ENCODE assay signal across 10 cellular contexts in genomic region chr1:167697667-167698141, GRCh38. TPM values are rescaled to one million over a fixed set of nuclear protein-coding genes. Genes with fewer than 3 reads are reported as not detected.
A peak's percentile ranks its signal among the peaks of the same experiment; 100 is the strongest.
DNase-seq lines count a peak whose midpoint lies in the region; ATAC-seq and TF ChIP-seq lines count a peak whose summit lies in the region.
"Had no signal": no experiment of that assay in that cellular context is flagged by ENCODE, and none has a peak within 500 bp of the region (broad histone marks: within the 10 kb centered on the region; RNA-seq: fewer than 3 reads in every experiment).

No MANE protein-coding gene starts in this region.

- H3K27ac ChIP-seq in naive thymus-derived CD4-positive, alpha-beta T cell (ENCODE audit: low read depth, low read length), result no peak overlapping the region
- no peak overlapping the region for H3K27ac ChIP-seq in foreskin keratinocyte

- no peaks in the 10 kb centered on the region for H3K27me3 ChIP-seq in naive thymus-derived CD4-positive, alpha-beta T cell (ENCODE audit: control insufficient read depth in 2 of 2, insufficient read depth in 2 of 2, low read length in 2 of 2)
- H3K27me3 ChIP-seq in foreskin keratinocyte, result peaks cover 9% of the 10 kb centered on the region

- TF ChIP-seq CTCF in endothelial cell (IDR thresholded peaks at IDR 0.05; ENCODE audit: unreplicated experiment) (no peak), foreskin keratinocyte (conservative IDR thresholded peaks at IDR 0.05) (no peak)

- no peaks in the 10 kb centered on the region for H3K9me3 Mint-ChIP-seq in endothelial cell (ENCODE audit: unreplicated experiment)
- peaks cover 0 to 6% (median 0%) of the 10 kb centered on the region in 11 donors for H3K9me3 Mint-ChIP-seq in naive thymus-derived CD4-positive, alpha-beta T cell
- no peaks in the 10 kb centered on the region for H3K9me3 Mint-ChIP-seq in T-helper 2 cell treated with Interferon-gamma antibody and Interleukin-4, amounts not matched to agents 5 μg/mL and 100 μg/mL, for 36 hours

- peak; percentile 46 for ATAC-seq in naive thymus-derived CD4-positive, alpha-beta T cell
- ATAC-seq in GM21390 (IDR thresholded peaks at IDR 0.05; ENCODE audit: unreplicated experiment) (no peak), foreskin keratinocyte (no peak), GM18502 (IDR thresholded peaks at IDR 0.05; ENCODE audit: poor library complexity, unreplicated experiment) (no peak)

- peaks cover 48 to 93% (median 53%) of the 10 kb centered on the region in 3 experiments for H3K36me3 ChIP-seq in naive thymus-derived CD4-positive, alpha-beta T cell (ENCODE audit: control insufficient read depth in 2 of 3, insufficient read depth in 3 of 3, low read length in 3 of 3)

- no peaks in the 10 kb centered on the region for H3K4me1 ChIP-seq in naive thymus-derived CD4-positive, alpha-beta T cell (ENCODE audit: control insufficient read depth in 2 of 2, insufficient read depth in 2 of 2, low read length in 2 of 2)
- H3K4me1 ChIP-seq in foreskin keratinocyte, result no peaks in the 10 kb centered on the region

- peaks cover 57% of the 10 kb centered on the region for H3K36me3 Mint-ChIP-seq in endothelial cell (ENCODE audit: low read depth, unreplicated experiment)
- H3K36me3 Mint-ChIP-seq in naive thymus-derived CD4-positive, alpha-beta T cell, result peaks cover 10 to 69% (median 48%) of the 10 kb centered on the region in 5 donors
- peaks cover 74% of the 10 kb centered on the region for H3K36me3 Mint-ChIP-seq in T-helper 2 cell treated with Interferon-gamma antibody and Interleukin-4, amounts not matched to agents 5 μg/mL and 100 μg/mL, for 36 hours (ENCODE audit: low read depth)

- peaks cover 5% of the 10 kb centered on the region for H3K27me3 Mint-ChIP-seq in endothelial cell (ENCODE audit: unreplicated experiment)
- no peaks in the 10 kb centered on the region for H3K27me3 Mint-ChIP-seq in naive thymus-derived CD4-positive, alpha-beta T cell
- H3K27me3 Mint-ChIP-seq in T-helper 2 cell treated with Interferon-gamma antibody and Interleukin-4, amounts not matched to agents 5 μg/mL and 100 μg/mL, for 36 hours (ENCODE audit: low read depth), result no peaks in the 10 kb centered on the region

- no peak overlapping the region for H3K4me3 ChIP-seq in naive thymus-derived CD4-positive, alpha-beta T cell (ENCODE audit: low read length)

- peak; percentile 79 for DNase-seq in Ammon's horn (ENCODE audit: low spot score)
- DNase-seq in NCI-H69 (lab: John Stamatoyannopoulos, UW), result peak; percentile 24
- no peak for DNase-seq in endothelial cell (ENCODE audit: low spot score)
- DNase-seq in naive thymus-derived CD4-positive, alpha-beta T cell, result no peak
- DNase-seq in T-helper 2 cell treated with Interferon-gamma antibody and Interleukin-4, amounts not matched to agents 5 μg/mL and 100 μg/mL, for 36 hours (ENCODE audit: low spot score), result no peak
- DNase-seq in foreskin keratinocyte, result no peak
- DNase-seq: activated CD4-positive, alpha-beta T cell treated with anti-CD3 and anti-CD28 coated beads, Interleukin-2, amount 50 U/mL, for 1 hour; NCI-H1694 had no signal

- H3K4me1 Mint-ChIP-seq in endothelial cell (ENCODE audit: unreplicated experiment), result peaks cover 8% of the 10 kb centered on the region
- H3K4me1 Mint-ChIP-seq in naive thymus-derived CD4-positive, alpha-beta T cell, result peaks cover 4 to 20% (median 10%) of the 10 kb centered on the region in 7 donors
- H3K4me1 Mint-ChIP-seq in T-helper 2 cell treated with Interferon-gamma antibody and Interleukin-4, amounts not matched to agents 5 μg/mL and 100 μg/mL, for 36 hours (ENCODE audit: low read depth), result peaks cover 2% of the 10 kb centered on the region

- POLR2A ChIA-PET in naive thymus-derived CD4-positive, alpha-beta T cell (lab: Charles Lee), result interaction anchor here (1.0 to 1.3 kb wide), 3 partner anchors 10 to 97 kb away, joined by 3 to 9 read pairs (median 3); no protein-coding TSS in a partner anchor

- intact Hi-C loops in naive thymus-derived CD4-positive, alpha-beta T cell (cut with micrococcal nuclease), result no loop called here

- peak overlapping the region; percentile 37 for H3K4me3 Mint-ChIP-seq in endothelial cell (ENCODE audit: unreplicated experiment)
- peak overlapping the region in 1 of 10 donors; percentile 48 for H3K4me3 Mint-ChIP-seq in naive thymus-derived CD4-positive, alpha-beta T cell
- no peak overlapping the region for H3K4me3 Mint-ChIP-seq in T-helper 2 cell treated with Interferon-gamma antibody and Interleukin-4, amounts not matched to agents 5 μg/mL and 100 μg/mL, for 36 hours

- H3K27ac Mint-ChIP-seq in endothelial cell (ENCODE audit: unreplicated experiment), result no peak overlapping the region
- peak overlapping the region in 4 of 9 donors; percentile 23 to 80 (median 52) for H3K27ac Mint-ChIP-seq in naive thymus-derived CD4-positive, alpha-beta T cell
- no peak overlapping the region for H3K27ac Mint-ChIP-seq in T-helper 2 cell treated with Interferon-gamma antibody and Interleukin-4, amounts not matched to agents 5 μg/mL and 100 μg/mL, for 36 hours

- CTCF ChIA-PET in naive thymus-derived CD4-positive, alpha-beta T cell (lab: Charles Lee), result interaction anchor here (0.8 kb wide), 1 partner anchor 10 kb away, joined by 3 read pairs; no protein-coding TSS in a partner anchor

- H3K9me3 ChIP-seq in naive thymus-derived CD4-positive, alpha-beta T cell (ENCODE audit: control insufficient read depth in 2 of 3, low read length in 3 of 3), result no peaks in the 10 kb centered on the region

RNA-seq across cellular contexts. Expression of gene MPZL1, which starts 24.1 kb away (rescaled TPM):
- 441 TPM for total RNA-seq in endothelial cell (ENCODE audit: unreplicated experiment)
- 10 to 100 TPM in 2 of 5 experiments, 1 to 10 TPM in 3; 4.8 to 25.3 (median 8.6) TPM for total RNA-seq in naive thymus-derived CD4-positive, alpha-beta T cell
- 10 to 100 TPM; 12.2 to 19.0 TPM for polyA plus RNA-seq in naive thymus-derived CD4-positive, alpha-beta T cell
- total RNA-seq in foreskin keratinocyte, result 125 TPM in 2 replicates
- 71.4 and 86.1 TPM in 2 replicates for polyA plus RNA-seq in foreskin keratinocyte

Comparison
In these comparisons a context has a peak if more than half of its experiments do, and no peak if none do; other contexts are left out.
1. DNase-seq: peak in Ammon's horn (single experiment) and NCI-H69 (single experiment); none in endothelial cell (single experiment), naive thymus-derived CD4-positive, alpha-beta T cell (0 of 9), T-helper 2 cell treated with Interferon-gamma antibody and Interleukin-4, amounts not matched to agents 5 μg/mL and 100 μg/mL, for 36 hours (single experiment) and foreskin keratinocyte (0 of 2).